Comparison of ENCODE assay signal across 11 cellular contexts in genomic region chr15:48868549-48868948, GRCh38. TPM values are rescaled to one million over a fixed set of nuclear protein-coding genes. Genes with fewer than 3 reads are reported as not detected.
DNase-seq lines count a peak whose midpoint lies in the region; ATAC-seq and TF ChIP-seq lines count a peak whose summit lies in the region.
"Had no signal": no experiment of that assay in that cellular context is flagged by ENCODE, and none has a peak within 500 bp of the region (broad histone marks: within the 10 kb centered on the region; RNA-seq: fewer than 3 reads in every experiment).

No MANE protein-coding gene starts in this region.

- BruUV-seq in PC-9 (replicated peaks; lab: Mats Ljungman, UMichigan), result no TSS peak

- WGBS in smooth muscle cell (ENCODE audit: low lambda C conversion rate), result 17% methylated on average over 2 of the region's 2 CpGs

- H3K27ac ChIP-seq in PC-9, result peak overlapping the region; percentile 51
- peak overlapping the region; percentile 77 for H3K27ac ChIP-seq in smooth muscle cell (ENCODE audit: low read depth)

- no peaks in the 10 kb centered on the region for H3K79me2 ChIP-seq in PC-9 (ENCODE audit: low read depth)
- no peaks in the 10 kb centered on the region for H3K79me2 ChIP-seq in smooth muscle cell (ENCODE audit: low read depth)

- H4K20me1 ChIP-seq in PC-9 (ENCODE audit: insufficient read depth) (no peaks in the 10 kb centered on the region), smooth muscle cell (ENCODE audit: low read depth) (no peaks in the 10 kb centered on the region)

- H2AFZ ChIP-seq in PC-9 (no peak overlapping the region), smooth muscle cell (ENCODE audit: low read depth) (peak overlapping the region; percentile 83)

- H3K36me3 ChIP-seq in PC-9 (ENCODE audit: low read depth) (no peaks in the 10 kb centered on the region), smooth muscle cell (ENCODE audit: low read depth) (no peaks in the 10 kb centered on the region)
- H3K36me3 ChIP-seq: uterus had no signal

- intact Hi-C loops in PC-9 (cut with micrococcal nuclease; ENCODE audit: unreplicated experiment), result no loop called here

- H3K4me2 ChIP-seq in PC-9 (peak overlapping the region; percentile 34; the same call in 1 of the 2 replicates), smooth muscle cell (peak overlapping the region; percentile 75)

- no peak overlapping the region for H3K4me3 ChIP-seq in PC-9
- H3K4me3 ChIP-seq in epithelial cell of esophagus (ENCODE audit: low read length), result no peak overlapping the region
- no peak overlapping the region for H3K4me3 ChIP-seq in smooth muscle cell
- H3K4me3 ChIP-seq: uterus had no signal

- H3K27me3 ChIP-seq in PC-9 (ENCODE audit: insufficient read depth, low read depth) (no peaks in the 10 kb centered on the region), smooth muscle cell (ENCODE audit: low read depth) (no peaks in the 10 kb centered on the region)
- H3K27me3 ChIP-seq: uterus had no signal

- H3K9me3 ChIP-seq in PC-9 (ENCODE audit: insufficient read depth, low read depth), result no peaks in the 10 kb centered on the region
- no peaks in the 10 kb centered on the region for H3K9me3 ChIP-seq in smooth muscle cell (replicated peaks; ENCODE audit: low read depth)
- H3K9me3 ChIP-seq: uterus had no signal

- ATAC-seq in GM18867 (IDR thresholded peaks at IDR 0.05; ENCODE audit: unreplicated experiment) (no peak), GM19463 (IDR thresholded peaks at IDR 0.05; ENCODE audit: unreplicated experiment) (no peak)

- H3F3A ChIP-seq in PC-9 (ENCODE audit: insufficient read depth, low read depth) (0 out of 2 replicates have a peak, but pooled peaks cover 7% of the 10 kb centered on the region), smooth muscle cell (ENCODE audit: low read depth) (peaks cover 7% of the 10 kb centered on the region)

- DNase-seq in NCI-H2227 treated with DMSO at 0.1 percent for 48 hours (lab: John Stamatoyannopoulos, UW) (peak; percentile 0), NCI-H2227 (lab: John Stamatoyannopoulos, UW; ENCODE audit: unreplicated experiment) (no peak), PC-9 (peak in 1 of 2 experiments; percentile 76), epithelial cell of esophagus (ENCODE audit: low read depth) (peak; percentile 92), smooth muscle cell (lab: John Stamatoyannopoulos, UW; ENCODE audit: unreplicated experiment) (no peak), T-helper 2 cell (no peak)
- DNase-seq: cortex of kidney, RPMI8226, uterus had no signal

- TF ChIP-seq CTCF in PC-9 (conservative IDR thresholded peaks at IDR 0.05) (no peak), epithelial cell of esophagus (IDR thresholded peaks at IDR 0.05; ENCODE audit: insufficient read depth, low read depth, low read length, missing control alignments) (no peak), smooth muscle cell (IDR thresholded peaks at IDR 0.05; ENCODE audit: borderline replicate concordance, insufficient read depth, poor library complexity, severe bottlenecking) (no peak)

- CTCF ChIA-PET in PC-9 (lab: Charles Lee), result no interaction called here

- no peaks in the 10 kb centered on the region for H3K9me2 ChIP-seq in PC-9 (ENCODE audit: insufficient read depth)

- peaks cover 39% of the 10 kb centered on the region for H3K4me1 ChIP-seq in PC-9 (replicated peaks; ENCODE audit: insufficient read depth)
- H3K4me1 ChIP-seq in smooth muscle cell (ENCODE audit: low read depth), result peaks cover 22% of the 10 kb centered on the region

- POLR2A ChIA-PET in PC-9 (lab: Charles Lee; ENCODE audit: unreplicated experiment), result no interaction called here

- no peak overlapping the region for H3K9ac ChIP-seq in smooth muscle cell (ENCODE audit: low read depth)

RNA-seq across cellular contexts. Expression of gene EID1, which starts 9.4 kb away (rescaled TPM):
- total RNA-seq in PC-9 (2021) (72.1 and 73.9 TPM in 2 replicates), smooth muscle cell (216 and 229 TPM in 2 replicates)
- 263 and 316 TPM in 2 replicates for polyA plus RNA-seq in smooth muscle cell

RNA-seq across cellular contexts. Expression of gene CEP152, which starts 57.7 kb away (rescaled TPM):
- total RNA-seq in PC-9 (2021), result 19.2 and 24.6 TPM in 2 replicates
- total RNA-seq in smooth muscle cell, result 10.7 and 37.5 TPM in 2 replicates
- polyA plus RNA-seq in smooth muscle cell, result 3.9 and 5.9 TPM in 2 replicates

Comparison
In these comparisons a context has a peak if more than half of its experiments do, and no peak if none do; other contexts are left out.
1. DNase-seq: peak in NCI-H2227 treated with DMSO at 0.1 percent for 48 hours (single experiment) and epithelial cell of esophagus (single experiment); none in NCI-H2227 (single experiment), smooth muscle cell (single experiment) and T-helper 2 cell (0 of 5).